In genomic region chr3:71050133-71050520, GRCh38 we compare ENCODE assay signal across 10 cellular contexts.
DNase-seq lines count a peak whose midpoint lies in the region; ATAC-seq and TF ChIP-seq lines count a peak whose summit lies in the region.
"Had no signal": no experiment of that assay in that cellular context is flagged by ENCODE, and none has a peak within 500 bp of the region (broad histone marks: within the 10 kb centered on the region; RNA-seq: fewer than 3 reads in every experiment).

No MANE protein-coding gene starts in this region.

- TF ChIP-seq CTCF in tibial artery (IDR thresholded peaks at IDR 0.05) = no peak
- no peak for TF ChIP-seq CTCF in GM13977 (IDR thresholded peaks at IDR 0.05; ENCODE audit: extremely low read depth, insufficient read depth, missing control alignments)

- intact Hi-C loops in activated naive CD4-positive, alpha-beta T cell treated with anti-CD3 and anti-CD28 coated beads for 36 hours (cut with micrococcal nuclease) = loop anchor here (1.0 to 2.0 kb wide), 5 partner anchors 11 to 251 kb away; no protein-coding TSS in a partner anchor
- intact Hi-C loops in tibial artery (cut with DNase I; ENCODE audit: low total_unique reads) = no loop called here

- H3K27ac Mint-ChIP-seq in activated naive CD4-positive, alpha-beta T cell treated with anti-CD3 and anti-CD28 coated beads for 36 hours = peak overlapping the region; percentile 92
- H3K27ac Mint-ChIP-seq in activated naive CD8-positive, alpha-beta T cell treated with anti-CD3 and anti-CD28 coated beads, Interleukin-2, amount 10 ng/mL, durations not matched to agents 7 days and 5 days = peak overlapping the region; percentile 94
- H3K27ac Mint-ChIP-seq in immature natural killer cell = peak overlapping the region; percentile 59 to 93 (median 78)

- H3K4me1 ChIP-seq in tibial artery = peaks cover 0 to 100% (median 69%) of the 10 kb centered on the region in 4 donors

- peaks cover 22 to 34% (median 28%) of the 10 kb centered on the region in 3 donors for H3K36me3 ChIP-seq in tibial artery

- peaks cover 100% of the 10 kb centered on the region for H3K4me1 Mint-ChIP-seq in activated naive CD4-positive, alpha-beta T cell treated with anti-CD3 and anti-CD28 coated beads for 36 hours (ENCODE audit: low read depth)
- H3K4me1 Mint-ChIP-seq in activated naive CD8-positive, alpha-beta T cell treated with anti-CD3 and anti-CD28 coated beads, Interleukin-2, amount 10 ng/mL, durations not matched to agents 7 days and 5 days = peaks cover 85% of the 10 kb centered on the region
- H3K4me1 Mint-ChIP-seq in immature natural killer cell = peaks cover 64 to 100% of the 10 kb centered on the region in 2 donors

- H3K27me3 Mint-ChIP-seq in activated naive CD4-positive, alpha-beta T cell treated with anti-CD3 and anti-CD28 coated beads for 36 hours (ENCODE audit: low read depth) = no peaks in the 10 kb centered on the region
- H3K27me3 Mint-ChIP-seq in activated naive CD8-positive, alpha-beta T cell treated with anti-CD3 and anti-CD28 coated beads, Interleukin-2, amount 10 ng/mL, durations not matched to agents 7 days and 5 days = no peaks in the 10 kb centered on the region
- H3K27me3 Mint-ChIP-seq in immature natural killer cell (ENCODE audit: low read depth in 3 of 3) = peaks cover 0 to 4% (median 0%) of the 10 kb centered on the region in 3 donors

- no peaks in the 10 kb centered on the region for H3K9me3 Mint-ChIP-seq in activated naive CD4-positive, alpha-beta T cell treated with anti-CD3 and anti-CD28 coated beads for 36 hours
- no peaks in the 10 kb centered on the region for H3K9me3 Mint-ChIP-seq in activated naive CD8-positive, alpha-beta T cell treated with anti-CD3 and anti-CD28 coated beads, Interleukin-2, amount 10 ng/mL, durations not matched to agents 7 days and 5 days
- no peaks in the 10 kb centered on the region for H3K9me3 Mint-ChIP-seq in immature natural killer cell

- no peak for DNase-seq in activated naive CD4-positive, alpha-beta T cell treated with anti-CD3 and anti-CD28 coated beads for 36 hours
- DNase-seq in activated naive CD4-positive, alpha-beta T cell (lab: John Stamatoyannopoulos, UW) = no peak
- no peak for DNase-seq in activated naive CD8-positive, alpha-beta T cell treated with anti-CD3 and anti-CD28 coated beads, Interleukin-2, amount 10 ng/mL, durations not matched to agents 7 days and 5 days
- no peak for DNase-seq in immature natural killer cell
- DNase-seq in tibial artery = no peak
- DNase-seq in GM13977 (ENCODE audit: low spot score) = no peak
- DNase-seq in NCI-H1694 treated with DMSO at 0.1 percent for 48 hours (lab: John Stamatoyannopoulos, UW) = no peak

- H3K27ac ChIP-seq in tibial artery = peak overlapping the region; percentile 43 to 50
- H3K27ac ChIP-seq: C4-2B had no signal

- no peak overlapping the region for H3K4me3 ChIP-seq in tibial artery
- H3K4me3 ChIP-seq: lung had no signal

- in situ Hi-C loops in GM13977 (cut with MboI; ENCODE audit: low pct_unique_long_range_greater_than_20kb, low sequenced_read_pairs, unreplicated experiment) = no loop called here

- POLR2A ChIA-PET in activated naive CD8-positive, alpha-beta T cell treated with anti-CD3 and anti-CD28 coated beads, Interleukin-2, amount 10 ng/mL, durations not matched to agents 7 days and 5 days (lab: Charles Lee) = interaction anchor here (1.0 kb wide), 1 partner anchor 60 kb away, joined by 4 read pairs; no protein-coding TSS in a partner anchor

- H3K36me3 Mint-ChIP-seq in activated naive CD4-positive, alpha-beta T cell treated with anti-CD3 and anti-CD28 coated beads for 36 hours (ENCODE audit: low read depth) = peaks cover 71% of the 10 kb centered on the region
- peaks cover 46% of the 10 kb centered on the region for H3K36me3 Mint-ChIP-seq in activated naive CD8-positive, alpha-beta T cell treated with anti-CD3 and anti-CD28 coated beads, Interleukin-2, amount 10 ng/mL, durations not matched to agents 7 days and 5 days
- H3K36me3 Mint-ChIP-seq in immature natural killer cell = peaks cover 8 to 39% (median 12%) of the 10 kb centered on the region in 3 donors

- H3K27me3 ChIP-seq in tibial artery = no peaks in the 10 kb centered on the region

- no peaks in the 10 kb centered on the region for H3K9me3 ChIP-seq in tibial artery

- no peak overlapping the region for H3K4me3 Mint-ChIP-seq in activated naive CD4-positive, alpha-beta T cell treated with anti-CD3 and anti-CD28 coated beads for 36 hours
- H3K4me3 Mint-ChIP-seq in activated naive CD8-positive, alpha-beta T cell treated with anti-CD3 and anti-CD28 coated beads, Interleukin-2, amount 10 ng/mL, durations not matched to agents 7 days and 5 days = peak overlapping the region; percentile 68
- H3K4me3 Mint-ChIP-seq in immature natural killer cell = peak overlapping the region in 2 of 5 donors; percentile 14 to 30

- no peak for ATAC-seq in activated naive CD8-positive, alpha-beta T cell treated with anti-CD3 and anti-CD28 coated beads, Interleukin-2, amount 10 ng/mL, durations not matched to agents 7 days and 5 days (ENCODE audit: low read depth)
- no peak for ATAC-seq in HG03045 (IDR thresholded peaks at IDR 0.05; ENCODE audit: unreplicated experiment)

- CTCF ChIA-PET in activated naive CD4-positive, alpha-beta T cell treated with anti-CD3 and anti-CD28 coated beads for 36 hours (lab: Charles Lee) = interaction anchor here (0.8 to 1.4 kb wide), 3 partner anchors 9 to 44 kb away, joined by 3 to 5 read pairs (median 5); no protein-coding TSS in a partner anchor
